9 cellular contexts compared by ENCODE assay signal in genomic region chr5:96743065-96743768, GRCh38.
DNase-seq lines count a peak whose midpoint lies in the region; ATAC-seq, FAIRE-seq and TF ChIP-seq lines count a peak whose summit lies in the region.
"Had no signal": no experiment of that assay in that cellular context is flagged by ENCODE, and none has a peak within 500 bp of the region (broad histone marks: within the 10 kb centered on the region; RNA-seq: fewer than 3 reads in every experiment).

No MANE protein-coding gene starts in this region.

- ATAC-seq in lower lobe of right lung, result peak; percentile 61 to 67
- no peak for ATAC-seq in HG03280 (IDR thresholded peaks at IDR 0.05; ENCODE audit: unreplicated experiment)

- BruUV-seq in A673 (replicated peaks; lab: Mats Ljungman, UMichigan), result no TSS peak

- H2AFZ ChIP-seq in Karpas-422 (ENCODE audit: low read length), result no peak overlapping the region

- POLR2A ChIA-PET in A673 (lab: Charles Lee; ENCODE audit: low non-redundant PET), result no interaction called here

- H3K27ac ChIP-seq in A673 (ENCODE audit: low read depth, low read length, poor library complexity, severe bottlenecking), result no peak overlapping the region
- peak overlapping the region; percentile 27 for H3K27ac ChIP-seq in lower lobe of right lung
- H3K27ac ChIP-seq in Karpas-422 (ENCODE audit: low read length), result no peak overlapping the region

- H3K9me2 ChIP-seq in Karpas-422 (replicated peaks; ENCODE audit: insufficient read depth, low read length), result no peaks in the 10 kb centered on the region

- H3K4me1 Mint-ChIP-seq in HFFc6 (ENCODE audit: low read depth), result peaks cover 34% of the 10 kb centered on the region

- no peaks in the 10 kb centered on the region for H3K9me3 ChIP-seq in A673 (ENCODE audit: low read depth, low read length, poor library complexity, severe bottlenecking)
- H3K9me3 ChIP-seq in lower lobe of right lung, result no peaks in the 10 kb centered on the region
- no peaks in the 10 kb centered on the region for H3K9me3 ChIP-seq in Karpas-422 (ENCODE audit: low read length)

- TF ChIP-seq CTCF in A673 (conservative IDR thresholded peaks at IDR 0.05; ENCODE audit: low read depth, low read length) (no peak), HFFc6 (IDR thresholded peaks at IDR 0.05) (no peak), cardiac fibroblast (IDR thresholded peaks at IDR 0.05; ENCODE audit: low read depth, low read length) (no peak), lower lobe of right lung (IDR thresholded peaks at IDR 0.05) (no peak)

- intact Hi-C loops in A673 (cut with micrococcal nuclease; ENCODE audit: unreplicated experiment) (no loop called here), lower lobe of right lung (cut with DNase I) (no loop called here)

- peaks cover 56% of the 10 kb centered on the region for H3K36me3 Mint-ChIP-seq in HFFc6 (ENCODE audit: low read depth)

- H3K36me3 ChIP-seq in A673 (ENCODE audit: insufficient read depth, low read length, poor library complexity, severe bottlenecking), result peaks cover 10% of the 10 kb centered on the region
- peaks cover 100% of the 10 kb centered on the region for H3K36me3 ChIP-seq in lower lobe of right lung
- H3K36me3 ChIP-seq in Karpas-422 (ENCODE audit: insufficient read depth, low read length), result peaks cover 6% of the 10 kb centered on the region; the same call in 1 of the 2 replicates

- CTCF ChIA-PET in A673 (lab: Charles Lee), result no interaction called here

- H3K79me2 ChIP-seq in Karpas-422 (ENCODE audit: low read length), result no peaks in the 10 kb centered on the region

- H4K20me1 ChIP-seq in Karpas-422 (ENCODE audit: insufficient read depth, low read depth, low read length), result no peaks in the 10 kb centered on the region

- H3K27me3 Mint-ChIP-seq in HFFc6 (ENCODE audit: insufficient read depth), result no peaks in the 10 kb centered on the region; the same call in 1 of the 2 replicates

- H3K4me3 Mint-ChIP-seq in HFFc6, result no peak overlapping the region

- DNase-seq in A673 (ENCODE audit: low spot score), result peak; percentile 39
- DNase-seq in HFFc6, result peak; percentile 19
- peak; percentile 57 to 66 for DNase-seq in cardiac fibroblast (ENCODE audit: low read depth in 2 of 2)
- no peak for DNase-seq in lower lobe of right lung
- DNase-seq in DMS153 (lab: John Stamatoyannopoulos, UW), result no peak
- DNase-seq in RCC 7860 (ENCODE audit: low spot score), result no peak
- no peak for DNase-seq in Karpas-422
- DNase-seq: central memory CD4-positive, alpha-beta T cell had no signal

- H3K4me3 ChIP-seq in A673 (ENCODE audit: low read depth, low read length, poor library complexity, severe bottlenecking) (no peak overlapping the region), cardiac fibroblast (replicated peaks in 1 of 2; ENCODE audit: low read depth in 2 of 2, low read length in 2 of 2) (no peak overlapping the region), lower lobe of right lung (no peak overlapping the region), Karpas-422 (ENCODE audit: low read length) (no peak overlapping the region)

- H3K4me1 ChIP-seq in A673 (ENCODE audit: insufficient read depth, low read length, poor library complexity, severe bottlenecking) (peaks cover 33% of the 10 kb centered on the region), lower lobe of right lung (peaks cover 4% of the 10 kb centered on the region), Karpas-422 (ENCODE audit: low read length) (no peaks in the 10 kb centered on the region)

- H3K9me3 Mint-ChIP-seq in HFFc6, result no peaks in the 10 kb centered on the region

- no peak for FAIRE-seq in RCC 7860 (lab: Jason Lieb, UNC)

- no peak overlapping the region for H3K4me2 ChIP-seq in Karpas-422 (ENCODE audit: low read depth, low read length, poor library complexity, severe bottlenecking)

- H3K9ac ChIP-seq in Karpas-422 (ENCODE audit: low read length), result no peak overlapping the region

- H3K27me3 ChIP-seq in A673 (replicated peaks; ENCODE audit: insufficient read depth, low read depth, low read length, poor library complexity) (no peaks in the 10 kb centered on the region), lower lobe of right lung (ENCODE audit: low read depth) (no peaks in the 10 kb centered on the region), Karpas-422 (ENCODE audit: low read length) (no peaks in the 10 kb centered on the region)

- H3K27ac Mint-ChIP-seq in HFFc6, result peak overlapping the region; percentile 75

Comparison
In these comparisons a context has a peak if more than half of its experiments do, and no peak if none do; other contexts are left out.
1. DNase-seq: peak in A673 (single experiment), HFFc6 (single experiment) and cardiac fibroblast (2 of 2); none in lower lobe of right lung (single experiment), DMS153 (single experiment), RCC 7860 (single experiment) and Karpas-422 (single experiment).